ENCODE assay signal across 8 cellular contexts in the genomic region with DNA sequence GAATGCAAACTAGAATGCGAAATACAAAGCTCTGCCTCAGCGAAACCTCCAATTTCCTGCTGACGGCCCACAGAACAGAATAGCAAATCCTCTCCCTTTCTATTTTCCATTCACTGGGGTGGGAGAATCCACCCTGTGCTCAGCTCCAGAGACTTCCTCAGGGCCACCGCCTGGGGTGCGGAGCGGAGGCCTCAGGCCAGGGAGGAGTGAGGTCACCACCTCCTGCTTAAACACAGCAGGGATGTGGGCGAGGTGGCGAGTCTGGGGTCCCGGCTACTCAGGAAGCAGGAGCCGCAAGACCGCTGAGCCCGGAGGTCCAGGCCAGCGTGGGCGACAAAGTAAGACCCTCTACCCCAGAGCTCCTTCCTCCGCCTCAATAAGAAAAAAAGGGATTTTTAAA. TPM values are rescaled to one million over a fixed set of nuclear protein-coding genes. Genes with fewer than 3 reads are reported as not detected.
DNase-seq lines count a peak whose midpoint lies in the region; ATAC-seq and TF ChIP-seq lines count a peak whose summit lies in the region.

No MANE protein-coding gene starts in this region.

- TF ChIP-seq CTCF in activated CD8-positive, alpha-beta T cell treated with anti-CD3 and anti-CD28 coated beads for 36 hours (IDR thresholded peaks at IDR 0.05), result no peak
- TF ChIP-seq CTCF in brain microvascular endothelial cell (IDR thresholded peaks at IDR 0.05; ENCODE audit: low read depth, low read length, missing control alignments) (no peak), lower lobe of right lung (IDR thresholded peaks at IDR 0.05) (no peak), thoracic aorta (IDR thresholded peaks at IDR 0.05) (no peak)

- H3K4me1 Mint-ChIP-seq in activated CD8-positive, alpha-beta T cell treated with anti-CD3 and anti-CD28 coated beads for 36 hours (ENCODE audit: low read depth), result peaks cover 14% of the 10 kb centered on the region
- H3K4me1 Mint-ChIP-seq in activated CD8-positive, alpha-beta T cell treated with anti-CD3 and anti-CD28 coated beads, Interleukin-2, amount 10 ng/mL, durations not matched to agents 7 days and 5 days (ENCODE audit: low read depth), result peaks cover 8% of the 10 kb centered on the region

- H3K9me3 ChIP-seq in lower lobe of right lung (no peaks in the 10 kb centered on the region), thoracic aorta (no peaks in the 10 kb centered on the region)

- no peak for DNase-seq in activated CD8-positive, alpha-beta T cell treated with anti-CD3 and anti-CD28 coated beads for 36 hours
- DNase-seq in activated CD8-positive, alpha-beta T cell treated with anti-CD3 and anti-CD28 coated beads, Interleukin-2, amount 10 ng/mL, durations not matched to agents 7 days and 5 days, result no peak
- DNase-seq in brain microvascular endothelial cell (no peak), lower lobe of right lung (no peak), thoracic aorta (ENCODE audit: low spot score) (no peak), NCI-H2107 (lab: John Stamatoyannopoulos, UW) (no peak), germinal center (ENCODE audit: low spot score) (no peak)

- H3K27me3 ChIP-seq in brain microvascular endothelial cell (replicated peaks) (no peaks in the 10 kb centered on the region), lower lobe of right lung (ENCODE audit: low read depth) (no peaks in the 10 kb centered on the region), thoracic aorta (replicated peaks; ENCODE audit: insufficient read depth) (no peaks in the 10 kb centered on the region)

- H3K4me3 ChIP-seq in brain microvascular endothelial cell (ENCODE audit: low read depth, low read length), result peak overlapping the region; percentile 90
- H3K4me3 ChIP-seq in lower lobe of right lung, result peak overlapping the region; percentile 93
- H3K4me3 ChIP-seq in thoracic aorta, result peak overlapping the region; percentile 94

- no peaks in the 10 kb centered on the region for H3K9me3 Mint-ChIP-seq in activated CD8-positive, alpha-beta T cell treated with anti-CD3 and anti-CD28 coated beads for 36 hours
- peaks cover 6% of the 10 kb centered on the region for H3K9me3 Mint-ChIP-seq in activated CD8-positive, alpha-beta T cell treated with anti-CD3 and anti-CD28 coated beads, Interleukin-2, amount 10 ng/mL, durations not matched to agents 7 days and 5 days (ENCODE audit: insufficient read depth)

- intact Hi-C loops in activated CD8-positive, alpha-beta T cell treated with anti-CD3 and anti-CD28 coated beads for 36 hours (cut with micrococcal nuclease), result no loop called here
- intact Hi-C loops in lower lobe of right lung (cut with DNase I), result no loop called here

- H3K27me3 Mint-ChIP-seq in activated CD8-positive, alpha-beta T cell treated with anti-CD3 and anti-CD28 coated beads for 36 hours, result no peaks in the 10 kb centered on the region
- H3K27me3 Mint-ChIP-seq in activated CD8-positive, alpha-beta T cell treated with anti-CD3 and anti-CD28 coated beads, Interleukin-2, amount 10 ng/mL, durations not matched to agents 7 days and 5 days (ENCODE audit: low read depth), result no peaks in the 10 kb centered on the region

- no peak overlapping the region for H3K27ac ChIP-seq in brain microvascular endothelial cell
- H3K27ac ChIP-seq in lower lobe of right lung, result peak overlapping the region; percentile 94
- peak overlapping the region; percentile 78 to 91 for H3K27ac ChIP-seq in thoracic aorta

- H3K4me1 ChIP-seq in lower lobe of right lung (peaks cover 12% of the 10 kb centered on the region), thoracic aorta (ENCODE audit: control insufficient read depth in 1 of 2, low read depth in 2 of 2) (peaks cover 7 to 13% of the 10 kb centered on the region in 2 donors)

- H3K36me3 Mint-ChIP-seq in activated CD8-positive, alpha-beta T cell treated with anti-CD3 and anti-CD28 coated beads for 36 hours (ENCODE audit: low read depth), result peaks cover 24% of the 10 kb centered on the region
- peaks cover 30% of the 10 kb centered on the region for H3K36me3 Mint-ChIP-seq in activated CD8-positive, alpha-beta T cell treated with anti-CD3 and anti-CD28 coated beads, Interleukin-2, amount 10 ng/mL, durations not matched to agents 7 days and 5 days (ENCODE audit: low read depth)

- in situ Hi-C loops in brain microvascular endothelial cell (cut with HindIII; ENCODE audit: low pct_ligation_motif_present, low sequenced_read_pairs), result no loop called here

- peak overlapping the region; percentile 94 for H3K27ac Mint-ChIP-seq in activated CD8-positive, alpha-beta T cell treated with anti-CD3 and anti-CD28 coated beads for 36 hours
- no peak overlapping the region for H3K27ac Mint-ChIP-seq in activated CD8-positive, alpha-beta T cell treated with anti-CD3 and anti-CD28 coated beads, Interleukin-2, amount 10 ng/mL, durations not matched to agents 7 days and 5 days

- no peak for ATAC-seq in activated CD8-positive, alpha-beta T cell treated with anti-CD3 and anti-CD28 coated beads for 36 hours
- ATAC-seq in activated CD8-positive, alpha-beta T cell treated with anti-CD3 and anti-CD28 coated beads, Interleukin-2, amount 10 ng/mL, durations not matched to agents 7 days and 5 days, result no peak
- ATAC-seq in lower lobe of right lung (no peak), thoracic aorta (ENCODE audit: insufficient number of reproducible peaks, low FRiP score, low read depth) (no peak), GM18511 (IDR thresholded peaks at IDR 0.05; ENCODE audit: unreplicated experiment) (no peak)

- POLR2A ChIA-PET in activated CD8-positive, alpha-beta T cell treated with anti-CD3 and anti-CD28 coated beads for 36 hours (lab: Charles Lee), result no interaction called here
- POLR2A ChIA-PET in activated CD8-positive, alpha-beta T cell treated with anti-CD3 and anti-CD28 coated beads, Interleukin-2, amount 10 ng/mL, durations not matched to agents 7 days and 5 days (lab: Charles Lee), result interaction anchor here (0.9 kb wide), 1 partner anchor 12 kb away, joined by 3 read pairs; no protein-coding TSS in a partner anchor

- H3K4me3 Mint-ChIP-seq in activated CD8-positive, alpha-beta T cell treated with anti-CD3 and anti-CD28 coated beads for 36 hours, result peak overlapping the region; percentile 89
- H3K4me3 Mint-ChIP-seq in activated CD8-positive, alpha-beta T cell treated with anti-CD3 and anti-CD28 coated beads, Interleukin-2, amount 10 ng/mL, durations not matched to agents 7 days and 5 days, result no peak overlapping the region

- CTCF ChIA-PET in activated CD8-positive, alpha-beta T cell treated with anti-CD3 and anti-CD28 coated beads for 36 hours (lab: Charles Lee), result no interaction called here
- CTCF ChIA-PET in activated CD8-positive, alpha-beta T cell treated with anti-CD3 and anti-CD28 coated beads, Interleukin-2, amount 10 ng/mL, durations not matched to agents 7 days and 5 days (lab: Charles Lee), result no interaction called here

- H3K36me3 ChIP-seq in brain microvascular endothelial cell (replicated peaks) (no peaks in the 10 kb centered on the region), lower lobe of right lung (peaks cover 9% of the 10 kb centered on the region), thoracic aorta (no peaks in the 10 kb centered on the region)

RNA-seq across cellular contexts. Expression of a gene that starts 0.7 kb away (rescaled TPM):
- 1 to 10 TPM; 7.0 to 9.4 TPM for total RNA-seq in activated CD8-positive, alpha-beta T cell treated with anti-CD3 and anti-CD28 coated beads for 36 hours
- 10 to 100 TPM in 1 of 2 experiments, 1 to 10 TPM in 1; 7.9 to 10.5 TPM for total RNA-seq in activated CD8-positive, alpha-beta T cell treated with anti-CD3 and anti-CD28 coated beads, Interleukin-2, amount 10 ng/mL, durations not matched to agents 7 days and 5 days
- total RNA-seq in lower lobe of right lung (19.7 TPM), thoracic aorta (10 to 100 TPM; 18.3 to 26.1 TPM)

RNA-seq across cellular contexts. Expression of a gene that starts 25.1 kb away (rescaled TPM):
- 1 to 10 TPM; 4.5 to 4.8 TPM for total RNA-seq in activated CD8-positive, alpha-beta T cell treated with anti-CD3 and anti-CD28 coated beads for 36 hours
- 1 to 10 TPM; 8.1 to 8.8 TPM for total RNA-seq in activated CD8-positive, alpha-beta T cell treated with anti-CD3 and anti-CD28 coated beads, Interleukin-2, amount 10 ng/mL, durations not matched to agents 7 days and 5 days
- total RNA-seq in lower lobe of right lung (8.8 TPM), thoracic aorta (1 to 10 TPM; 1.4 to 2.6 TPM)

RNA-seq across cellular contexts. Expression of a gene that starts 40.7 kb away (rescaled TPM):
- total RNA-seq in activated CD8-positive, alpha-beta T cell treated with anti-CD3 and anti-CD28 coated beads for 36 hours, result 10 to 100 TPM; 11.2 to 12.9 TPM
- total RNA-seq in activated CD8-positive, alpha-beta T cell treated with anti-CD3 and anti-CD28 coated beads, Interleukin-2, amount 10 ng/mL, durations not matched to agents 7 days and 5 days, result 10 to 100 TPM; 21.2 to 26.7 TPM
- total RNA-seq in lower lobe of right lung (12.9 TPM), thoracic aorta (10 to 100 TPM in 1 of 2 donors, 1 to 10 TPM in 1; 7.3 to 18.2 TPM)
